In the genomic region with DNA sequence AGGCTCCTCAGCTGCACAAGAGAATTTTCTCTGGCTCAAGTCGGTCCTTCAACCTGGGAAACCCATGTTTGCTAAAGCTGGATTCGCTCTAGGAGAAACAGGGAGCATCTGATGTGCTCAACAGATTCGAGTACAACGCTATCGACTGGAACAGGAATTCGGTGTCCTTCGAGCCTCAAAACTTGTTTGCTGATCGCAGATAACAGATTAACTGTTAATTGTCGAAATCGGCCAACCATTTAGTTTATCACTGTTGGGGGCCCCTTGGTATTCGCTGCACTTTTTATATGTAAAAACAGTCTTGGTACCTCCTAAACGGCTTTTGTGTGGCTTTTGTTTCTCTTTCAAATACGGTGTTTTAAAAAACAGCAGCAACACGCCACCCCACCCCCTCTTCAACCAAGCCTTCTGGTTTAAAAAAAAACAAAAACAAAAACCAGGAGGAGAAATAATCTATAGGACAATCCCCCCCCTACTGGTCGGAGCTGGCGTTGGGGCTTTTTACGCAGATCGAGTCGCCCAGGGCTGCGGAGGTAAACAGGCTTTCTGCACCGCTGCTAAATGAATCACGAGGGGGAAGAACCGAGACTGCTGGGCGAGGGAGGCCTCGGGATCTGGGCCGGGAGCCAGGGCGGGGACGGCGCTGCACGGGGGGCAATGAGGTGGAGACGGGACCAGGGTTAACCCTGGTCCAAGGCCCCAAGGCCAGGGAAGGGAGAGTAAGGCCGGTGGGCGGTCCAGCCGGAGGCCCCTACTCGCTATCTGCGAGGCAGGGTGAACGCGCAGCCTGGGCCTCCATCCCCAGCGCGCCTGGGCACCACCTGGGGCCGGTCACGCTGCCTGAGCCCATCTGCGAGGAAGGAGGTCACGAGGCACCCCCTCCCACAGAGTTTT, we compare ENCODE assay signal across 7 cellular contexts.
DNase-seq lines count a peak whose midpoint lies in the region; ATAC-seq and TF ChIP-seq lines count a peak whose summit lies in the region.

No MANE protein-coding gene starts in this region.

- TF ChIP-seq CTCF in GM13977 (IDR thresholded peaks at IDR 0.05; ENCODE audit: extremely low read depth, insufficient read depth, missing control alignments) (peak; percentile 55), neutrophil (IDR thresholded peaks at IDR 0.05) (peak; percentile 42), vagina (IDR thresholded peaks at IDR 0.05) (no peak)

- H3K4me3 Mint-ChIP-seq in effector memory CD8-positive, alpha-beta T cell, result peak overlapping the region; percentile 86 to 90

- H3K4me3 ChIP-seq in neutrophil (ENCODE audit: low read depth in 1 of 2, low read length in 1 of 2) (no peak overlapping the region), vagina (no peak overlapping the region)

- H3K9me3 ChIP-seq in neutrophil (no peaks in the 10 kb centered on the region), vagina (no peaks in the 10 kb centered on the region)

- TF ChIP-seq POLR2A in vagina (IDR thresholded peaks at IDR 0.05), result no peak

- H3K27me3 ChIP-seq in neutrophil (peaks cover 44% of the 10 kb centered on the region), vagina (no peaks in the 10 kb centered on the region)

- in situ Hi-C loops in GM13977 (cut with MboI; ENCODE audit: low pct_unique_long_range_greater_than_20kb, low sequenced_read_pairs, unreplicated experiment), result loop anchor here (25.0 kb wide), 1 partner anchor 157 kb away; no protein-coding TSS in a partner anchor

- H3K36me3 ChIP-seq in neutrophil (no peaks in the 10 kb centered on the region), vagina (no peaks in the 10 kb centered on the region)

- no peak overlapping the region for H3K27ac ChIP-seq in neutrophil
- peak overlapping the region; percentile 42 for H3K27ac ChIP-seq in vagina

- H3K4me1 ChIP-seq in neutrophil (ENCODE audit: control insufficient read depth in 1 of 2, insufficient read depth in 1 of 2, low read depth in 1 of 2, low read length in 1 of 2) (peaks cover 62 to 66% of the 10 kb centered on the region in 2 experiments), vagina (peaks cover 51% of the 10 kb centered on the region)

- H3K9me3 Mint-ChIP-seq in effector memory CD8-positive, alpha-beta T cell, result no peaks in the 10 kb centered on the region

- H3K36me3 Mint-ChIP-seq in effector memory CD8-positive, alpha-beta T cell (ENCODE audit: insufficient read depth), result peaks cover 22% of the 10 kb centered on the region

- DNase-seq in GM13977 (ENCODE audit: low spot score) (peak; percentile 77), NCI-H524 treated with DMSO at 0.1 percent for 48 hours (lab: John Stamatoyannopoulos, UW) (peak; percentile 53), vagina (ENCODE audit: extremely low spot score in 2 of 2) (no peak)
- peak; percentile 77 for DNase-seq in activated CD4-positive, alpha-beta T cell treated with anti-CD3 and anti-CD28 coated beads, Interleukin-2, amount 50 U/mL, for 1 hour
- peak; percentile 65 to 72 (median 68) for DNase-seq in effector memory CD8-positive, alpha-beta T cell

- ATAC-seq in HG03045 (IDR thresholded peaks at IDR 0.05; ENCODE audit: unreplicated experiment), result peak; percentile 46
- peak; percentile 75 for ATAC-seq in effector memory CD8-positive, alpha-beta T cell (replicated peaks)

- H3K4me1 Mint-ChIP-seq in effector memory CD8-positive, alpha-beta T cell (ENCODE audit: low read depth in 2 of 2), result peaks cover 14 to 30% of the 10 kb centered on the region in 2 donors

- intact Hi-C loops in vagina (cut with DNase I), result loop anchor here (5.0 kb wide), 3 partner anchors 62 to 162 kb away; no protein-coding TSS in a partner anchor

- H3K27ac Mint-ChIP-seq in effector memory CD8-positive, alpha-beta T cell, result peak overlapping the region; percentile 95 to 96

- H3K27me3 Mint-ChIP-seq in effector memory CD8-positive, alpha-beta T cell, result no peaks in the 10 kb centered on the region

Comparison
In these comparisons a context has a peak if more than half of its experiments do, and no peak if none do; other contexts are left out.
1. DNase-seq: peak in GM13977 (single experiment), NCI-H524 treated with DMSO at 0.1 percent for 48 hours (single experiment), activated CD4-positive, alpha-beta T cell treated with anti-CD3 and anti-CD28 coated beads, Interleukin-2, amount 50 U/mL, for 1 hour (single experiment) and effector memory CD8-positive, alpha-beta T cell (3 of 3); none in vagina (0 of 2).
2. CTCF ChIP-seq: peak in GM13977 (single experiment) and neutrophil (single experiment); none in vagina (0 of 3).